In the genomic region with DNA sequence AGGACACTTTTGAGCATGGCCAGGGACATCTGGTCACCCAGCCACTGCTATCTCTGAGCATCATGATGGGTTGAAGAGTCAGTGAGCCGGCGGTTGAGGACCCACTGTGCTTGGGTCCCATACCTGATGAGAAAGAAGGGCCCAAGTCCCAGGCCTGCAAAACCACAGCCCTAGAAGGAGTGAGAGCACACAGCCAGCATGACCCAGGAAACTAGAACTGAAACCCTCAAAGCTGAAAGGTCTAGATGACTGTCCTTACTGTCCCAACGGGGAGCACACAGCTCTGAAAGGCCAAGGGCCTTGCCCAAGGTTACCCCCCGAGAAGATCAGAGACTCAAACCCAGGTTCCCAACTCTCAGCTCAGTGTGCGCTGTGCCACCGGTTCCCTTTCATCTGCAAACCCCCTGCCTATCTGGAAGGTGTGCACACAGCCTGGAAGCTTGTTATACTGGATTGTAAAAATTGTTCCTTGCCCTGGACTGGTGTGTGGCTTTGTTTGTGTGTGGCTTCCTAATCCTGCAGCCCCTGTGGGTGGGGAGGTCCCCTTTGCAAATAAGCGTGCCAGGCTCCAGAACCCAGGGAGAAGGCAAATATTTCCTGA, we compare ENCODE assay signal across 12 cellular contexts.
DNase-seq lines count a peak whose midpoint lies in the region; ATAC-seq, FAIRE-seq and TF ChIP-seq lines count a peak whose summit lies in the region.
"Had no signal": no experiment of that assay in that cellular context is flagged by ENCODE, and none has a peak within 500 bp of the region (broad histone marks: within the 10 kb centered on the region; RNA-seq: fewer than 3 reads in every experiment).

No MANE protein-coding gene starts in this region.

- no peak overlapping the region for H3K4me3 Mint-ChIP-seq in stimulated activated effector memory CD8-positive, alpha-beta T cell treated with anti-CD3 and anti-CD28 coated beads, Interleukin-12 subunit alpha, Interleukin-12 subunit beta, amount 100 ng/mL, for 72 hours

- peak; percentile 92 for ATAC-seq in GM18907 (IDR thresholded peaks at IDR 0.05; ENCODE audit: unreplicated experiment)
- ATAC-seq in GM21723 (IDR thresholded peaks at IDR 0.05; ENCODE audit: unreplicated experiment) = peak; percentile 91
- ATAC-seq in HG03342 (IDR thresholded peaks at IDR 0.05; ENCODE audit: unreplicated experiment) = peak; percentile 95
- peak; percentile 59 for ATAC-seq in stimulated activated effector memory CD8-positive, alpha-beta T cell treated with anti-CD3 and anti-CD28 coated beads, Interleukin-12 subunit alpha, Interleukin-12 subunit beta, amount 100 ng/mL, for 72 hours

- no peaks in the 10 kb centered on the region for H3K9me3 Mint-ChIP-seq in stimulated activated effector memory CD8-positive, alpha-beta T cell treated with anti-CD3 and anti-CD28 coated beads, Interleukin-12 subunit alpha, Interleukin-12 subunit beta, amount 100 ng/mL, for 72 hours

- intact Hi-C loops in tibial artery (cut with DNase I; ENCODE audit: low total_unique reads) = no loop called here

- no peak for TF ChIP-seq CTCF in tibial artery (IDR thresholded peaks at IDR 0.05)

- H3K9me3 ChIP-seq in tibial artery = no peaks in the 10 kb centered on the region

- peaks cover 0 to 5% (median 4%) of the 10 kb centered on the region in 4 donors for H3K4me1 ChIP-seq in tibial artery

- no peaks in the 10 kb centered on the region for H3K27me3 ChIP-seq in tibial artery

- H3K4me3 ChIP-seq in tibial artery = no peak overlapping the region

- FAIRE-seq in RCC 7860 (lab: Jason Lieb, UNC) = no peak

- no peak for DNase-seq in stimulated activated effector memory CD8-positive, alpha-beta T cell treated with anti-CD3 and anti-CD28 coated beads, Interleukin-12 subunit alpha, Interleukin-12 subunit beta, amount 100 ng/mL, for 72 hours (ENCODE audit: low spot score in 2 of 2)
- DNase-seq in activated naive CD4-positive, alpha-beta T cell (lab: John Stamatoyannopoulos, UW) = no peak
- DNase-seq in RCC 7860 (ENCODE audit: low spot score) (no peak), tibial artery (no peak), ACHN (no peak)
- DNase-seq: activated naive CD4-positive, alpha-beta T cell treated with Interleukin-2 at 50 U/mL for 16 hours; islet precursor cell; NCI-H82 had no signal

- in situ Hi-C loops in ACHN (cut with HindIII; ENCODE audit: low pct_ligation_motif_present, low pct_unique_long_range_greater_than_20kb, low sequenced_read_pairs) = no loop called here

- no peaks in the 10 kb centered on the region for H3K36me3 ChIP-seq in tibial artery

- H3K27ac ChIP-seq in tibial artery = no peak overlapping the region
- H3K27ac ChIP-seq: parathyroid adenoma had no signal

- no peaks in the 10 kb centered on the region for H3K4me1 Mint-ChIP-seq in stimulated activated effector memory CD8-positive, alpha-beta T cell treated with anti-CD3 and anti-CD28 coated beads, Interleukin-12 subunit alpha, Interleukin-12 subunit beta, amount 100 ng/mL, for 72 hours

- H3K36me3 Mint-ChIP-seq in stimulated activated effector memory CD8-positive, alpha-beta T cell treated with anti-CD3 and anti-CD28 coated beads, Interleukin-12 subunit alpha, Interleukin-12 subunit beta, amount 100 ng/mL, for 72 hours = no peaks in the 10 kb centered on the region

- H3K27ac Mint-ChIP-seq in stimulated activated effector memory CD8-positive, alpha-beta T cell treated with anti-CD3 and anti-CD28 coated beads, Interleukin-12 subunit alpha, Interleukin-12 subunit beta, amount 100 ng/mL, for 72 hours = peak overlapping the region; percentile 30
